In genomic region chr10:101161494-101162299, GRCh38 we compare ENCODE assay signal across 1 cellular context.
TF ChIP-seq lines count a peak whose summit lies in the region.

No MANE protein-coding gene starts in this region.

TF ChIP-seq in K562, 482 proteins besides CTCF, POLR2A, EP300 and RAD21 (continued from another document):
- TF ChIP-seq DEAF1 (CRISPR knock-in tag; IDR thresholded peaks at IDR 0.05) (peak; percentile 42; the same call in 1 of the 2 replicates), ZNF639 (CRISPR knock-in tag; conservative IDR thresholded peaks at IDR 0.05 in 1 of 2, IDR thresholded peaks at IDR 0.05 in 1 of 2) (no peak), SIRT6 (IDR thresholded peaks at IDR 0.05; ENCODE audit: low read depth, low read length) (no peak), NFIX (CRISPR knock-in tag; IDR thresholded peaks at IDR 0.05; ENCODE audit: low read depth) (no peak)
TF ChIP-seq in K562: peak in this region for 7.
